Comparison of ENCODE assay signal across 28 cellular contexts in the genomic region with DNA sequence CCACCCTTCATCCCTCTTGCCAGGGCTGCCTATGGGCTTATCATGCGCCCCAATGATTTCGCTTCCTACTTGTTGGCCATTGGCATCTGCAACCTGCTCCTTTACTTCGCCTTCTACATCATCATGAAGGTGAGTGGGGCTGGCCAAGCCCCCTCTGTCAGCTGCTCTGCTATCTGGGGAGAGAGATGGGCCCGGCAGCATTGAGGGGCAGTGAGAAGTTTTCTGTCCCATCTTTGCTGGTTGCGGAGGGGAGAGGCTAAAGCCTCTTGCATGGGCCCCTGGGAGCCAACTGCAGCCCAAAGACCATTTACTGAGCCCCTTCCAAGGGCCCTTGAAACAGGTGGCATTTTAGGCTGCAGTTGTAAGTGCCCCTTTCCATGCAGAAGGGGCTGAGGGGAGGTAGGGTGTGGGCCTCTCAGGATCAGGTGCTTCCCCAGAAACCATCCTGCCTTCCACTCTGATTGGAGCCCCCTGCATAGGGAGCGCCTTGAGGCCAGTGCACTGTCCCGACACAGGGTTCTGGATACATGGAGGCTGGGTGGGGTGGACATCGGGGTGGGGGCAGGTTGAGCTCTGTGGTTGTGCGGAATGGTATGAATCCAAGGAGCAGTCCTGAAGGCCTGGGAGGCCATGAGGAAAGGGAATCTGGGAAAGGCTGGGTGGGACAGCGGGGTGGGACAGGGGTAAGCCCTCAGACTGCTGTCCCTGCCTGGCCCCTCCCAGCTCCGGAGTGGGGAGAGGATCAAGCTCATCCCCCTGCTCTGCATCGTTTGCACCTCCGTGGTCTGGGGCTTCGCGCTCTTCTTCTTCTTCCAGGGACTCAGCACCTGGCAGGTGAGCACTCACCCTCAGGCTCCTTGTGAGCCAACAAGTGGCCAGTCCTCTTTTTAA. TPM values are rescaled to one million over a fixed set of nuclear protein-coding genes. Genes with fewer than 3 reads are reported as not detected.
DNase-seq lines count a peak whose midpoint lies in the region; ATAC-seq and TF ChIP-seq lines count a peak whose summit lies in the region.
"Had no signal": no experiment of that assay in that cellular context is flagged by ENCODE, and none has a peak within 500 bp of the region (broad histone marks: within the 10 kb centered on the region; RNA-seq: fewer than 3 reads in every experiment).

No MANE protein-coding gene starts in this region.

- H3K27me3 ChIP-seq in CD8-positive, alpha-beta T cell (ENCODE audit: insufficient read depth, low read length): no peaks in the 10 kb centered on the region
- H3K27me3 ChIP-seq in ovary (no peaks in the 10 kb centered on the region), SK-N-SH (ENCODE audit: insufficient read depth) (no peaks in the 10 kb centered on the region)
- H3K27me3 ChIP-seq: adrenal gland, tibial nerve had no signal

- H3K27ac Mint-ChIP-seq in activated naive CD4-positive, alpha-beta T cell treated with anti-CD3 and anti-CD28 coated beads for 36 hours: peak overlapping the region; percentile 36
- peak overlapping the region; percentile 55 for H3K27ac Mint-ChIP-seq in CD8-positive, alpha-beta T cell
- H3K27ac Mint-ChIP-seq in activated naive CD4-positive, alpha-beta T cell treated with anti-CD3 and anti-CD28 coated beads, Interleukin-2, amount 50 U/mL, for 72 hours: peak overlapping the region; percentile 66 to 74
- H3K27ac Mint-ChIP-seq: activated CD4-positive, alpha-beta T cell treated with anti-CD3 and anti-CD28 coated beads, Interleukin-2, amount 10 ng/mL, durations not matched to agents 24 days and 14 days; activated T-helper 1 cell treated with anti-CD3 and anti-CD28 coated beads, Interleukin-12 subunit alpha, Interleukin-12 subunit beta, Interleukin-2, Interleukin-4 antibody, amounts not matched to agents 30 ng/mL and 10 ng/mL and 1 ng/mL, durations not matched to agents 14 hours and 24 hours and 36 hours; brain had no signal

- peaks cover 8% of the 10 kb centered on the region for H3K36me3 Mint-ChIP-seq in activated naive CD4-positive, alpha-beta T cell treated with anti-CD3 and anti-CD28 coated beads for 36 hours (ENCODE audit: low read depth)
- peaks cover 23% of the 10 kb centered on the region for H3K36me3 Mint-ChIP-seq in CD8-positive, alpha-beta T cell
- H3K36me3 Mint-ChIP-seq in activated naive CD4-positive, alpha-beta T cell treated with anti-CD3 and anti-CD28 coated beads, Interleukin-2, amount 50 U/mL, for 72 hours: no peaks in the 10 kb centered on the region
- H3K36me3 Mint-ChIP-seq: activated CD8-positive, alpha-beta memory T cell treated with anti-CD3 and anti-CD28 coated beads, Interleukin-2, amount 10 ng/mL, durations not matched to agents 7 days and 5 days; immature natural killer cell had no signal

- H3K27me3 Mint-ChIP-seq in activated naive CD4-positive, alpha-beta T cell treated with anti-CD3 and anti-CD28 coated beads for 36 hours (ENCODE audit: low read depth): no peaks in the 10 kb centered on the region
- H3K27me3 Mint-ChIP-seq in CD8-positive, alpha-beta T cell (ENCODE audit: low read depth): no peaks in the 10 kb centered on the region
- H3K27me3 Mint-ChIP-seq: activated CD4-positive, alpha-beta T cell treated with anti-CD3 and anti-CD28 coated beads, Interleukin-2, amount 10 ng/mL, durations not matched to agents 24 days and 14 days; activated CD8-positive, alpha-beta memory T cell treated with anti-CD3 and anti-CD28 coated beads, Interleukin-2, amount 10 ng/mL, durations not matched to agents 7 days and 5 days; brain had no signal

- TF ChIP-seq RAD21 in SK-N-SH (IDR thresholded peaks at IDR 0.05; ENCODE audit: low read length): no peak

- H3K9ac ChIP-seq in SK-N-SH: no peak overlapping the region

- no peak for DNase-seq in activated naive CD4-positive, alpha-beta T cell treated with anti-CD3 and anti-CD28 coated beads for 36 hours
- DNase-seq in activated naive CD4-positive, alpha-beta T cell (lab: John Stamatoyannopoulos, UW): no peak
- DNase-seq in CD8-positive, alpha-beta T cell: no peak
- no peak for DNase-seq in activated naive CD4-positive, alpha-beta T cell treated with anti-CD3 and anti-CD28 coated beads, Interleukin-2, amount 50 U/mL, for 72 hours (ENCODE audit: low spot score in 2 of 2)
- DNase-seq in ovary: peak in 3 of 5 donors; percentile 14 to 33 (median 23)
- no peak for DNase-seq in SK-N-SH
- no peak for DNase-seq in SHP77 treated with DMSO at 0.1 percent for 48 hours (lab: John Stamatoyannopoulos, UW)
- DNase-seq: activated CD4-positive, alpha-beta T cell treated with anti-CD3 and anti-CD28 coated beads, Interleukin-2, amount 10 ng/mL, durations not matched to agents 24 days and 14 days; activated CD8-positive, alpha-beta memory T cell treated with anti-CD3 and anti-CD28 coated beads, Interleukin-2, amount 10 ng/mL, durations not matched to agents 7 days and 5 days; cerebellar nuclear complex; GDM1; hippocampal formation; immature natural killer cell; NCI-H1436 treated with DMSO at 0.1 percent for 48 hours; NCI-H2107; NCI-H446 treated with DMSO at 0.1 percent for 48 hours; occipital lobe; OCI-M1; WERI-Rb-1 had no signal

- no peaks in the 10 kb centered on the region for H3K4me1 Mint-ChIP-seq in activated naive CD4-positive, alpha-beta T cell treated with anti-CD3 and anti-CD28 coated beads for 36 hours (ENCODE audit: low read depth)
- peaks cover 1% of the 10 kb centered on the region for H3K4me1 Mint-ChIP-seq in CD8-positive, alpha-beta T cell (ENCODE audit: low read depth)
- H3K4me1 Mint-ChIP-seq: activated CD8-positive, alpha-beta memory T cell treated with anti-CD3 and anti-CD28 coated beads, Interleukin-2, amount 10 ng/mL, durations not matched to agents 7 days and 5 days had no signal

- peaks cover 4% of the 10 kb centered on the region for H3K36me3 ChIP-seq in CD8-positive, alpha-beta T cell (ENCODE audit: insufficient read depth, low read length)
- H3K36me3 ChIP-seq in ovary (no peaks in the 10 kb centered on the region), SK-N-SH (replicated peaks in 1 of 2; ENCODE audit: control insufficient read depth in 1 of 2, insufficient read depth in 2 of 2, low read length in 1 of 2) (peaks cover 0 to 17% of the 10 kb centered on the region in 2 experiments)

- no peak for TF ChIP-seq POLR2A in ovary (IDR thresholded peaks at IDR 0.05)

- no peaks in the 10 kb centered on the region for H3K4me1 ChIP-seq in CD8-positive, alpha-beta T cell (ENCODE audit: insufficient read depth, low read length)
- peaks cover 10% of the 10 kb centered on the region for H3K4me1 ChIP-seq in ovary (ENCODE audit: insufficient read depth)
- H3K4me1 ChIP-seq in SK-N-SH (ENCODE audit: control insufficient read depth in 1 of 2, insufficient read depth in 2 of 2, low read depth in 1 of 2, low read length in 1 of 2): peaks cover 3 to 4% of the 10 kb centered on the region in 2 experiments; a peak in 3 of 4 replicates
- H3K4me1 ChIP-seq: adrenal gland had no signal

- H3K9me2 ChIP-seq in SK-N-SH: no peaks in the 10 kb centered on the region

- H4K20me1 ChIP-seq in SK-N-SH (ENCODE audit: insufficient read depth): no peaks in the 10 kb centered on the region

- no peaks in the 10 kb centered on the region for H3K9me3 Mint-ChIP-seq in activated naive CD4-positive, alpha-beta T cell treated with anti-CD3 and anti-CD28 coated beads for 36 hours
- no peaks in the 10 kb centered on the region for H3K9me3 Mint-ChIP-seq in CD8-positive, alpha-beta T cell
- H3K9me3 Mint-ChIP-seq in activated naive CD4-positive, alpha-beta T cell treated with anti-CD3 and anti-CD28 coated beads, Interleukin-2, amount 50 U/mL, for 72 hours: no peaks in the 10 kb centered on the region
- H3K9me3 Mint-ChIP-seq: activated CD4-positive, alpha-beta T cell treated with anti-CD3 and anti-CD28 coated beads, Interleukin-2, amount 10 ng/mL, durations not matched to agents 24 days and 14 days; activated T-helper 1 cell treated with anti-CD3 and anti-CD28 coated beads, Interleukin-12 subunit alpha, Interleukin-12 subunit beta, Interleukin-2, Interleukin-4 antibody, amounts not matched to agents 30 ng/mL and 10 ng/mL and 1 ng/mL, durations not matched to agents 14 hours and 24 hours and 36 hours; brain; immature natural killer cell had no signal

- H3K27ac ChIP-seq in CD8-positive, alpha-beta T cell (ENCODE audit: low read depth, low read length): no peak overlapping the region
- no peak overlapping the region for H3K27ac ChIP-seq in ovary
- H3K27ac ChIP-seq in SK-N-SH (ENCODE audit: low read depth in 2 of 2, low read length in 1 of 2): no peak overlapping the region
- H3K27ac ChIP-seq: adrenal gland, skin epidermis, tibial nerve, WERI-Rb-1 had no signal

- intact Hi-C loops in activated naive CD4-positive, alpha-beta T cell treated with anti-CD3 and anti-CD28 coated beads for 36 hours (cut with micrococcal nuclease): no loop called here
- intact Hi-C loops in CD8-positive, alpha-beta T cell (cut with DNase I, micrococcal nuclease): no loop called here
- intact Hi-C loops in ovary (cut with DNase I): no loop called here

- CTCF ChIA-PET in activated naive CD4-positive, alpha-beta T cell treated with anti-CD3 and anti-CD28 coated beads for 36 hours (lab: Charles Lee): interaction anchor here (1.1 kb wide), 2 partner anchors 13 to 34 kb away, joined by 3 to 4 read pairs; no protein-coding TSS in a partner anchor
- CTCF ChIA-PET in CD8-positive, alpha-beta T cell (lab: Charles Lee): no interaction called here
- CTCF ChIA-PET in SK-N-SH (lab: Yijun Ruan, JAX): interaction anchor here (0.8 kb wide), 1 partner anchor 33 kb away, joined by 3 read pairs; no protein-coding TSS in a partner anchor

- WGBS in ovary, 3 donors: 89 to 93% (median 93%) methylated on average over 15 of the region's 15 CpGs
- 93% methylated on average over 15 of the region's 15 CpGs for WGBS in SK-N-SH (ENCODE audit: low lambda C conversion rate)

- ATAC-seq in CD8-positive, alpha-beta T cell: no peak
- no peak for ATAC-seq in activated naive CD4-positive, alpha-beta T cell treated with anti-CD3 and anti-CD28 coated beads, Interleukin-2, amount 50 U/mL, for 72 hours
- no peak for ATAC-seq in GM19324 (IDR thresholded peaks at IDR 0.05; ENCODE audit: low FRiP score, unreplicated experiment)
- ATAC-seq: activated CD8-positive, alpha-beta memory T cell treated with anti-CD3 and anti-CD28 coated beads, Interleukin-2, amount 10 ng/mL, durations not matched to agents 7 days and 5 days; K562; left lobe of liver had no signal

- H2AFZ ChIP-seq in SK-N-SH (ENCODE audit: low read depth): no peak overlapping the region

- H3F3A ChIP-seq in SK-N-SH (replicated peaks; ENCODE audit: insufficient read depth): peaks cover 1% of the 10 kb centered on the region

- no peaks in the 10 kb centered on the region for H3K9me3 ChIP-seq in CD8-positive, alpha-beta T cell (ENCODE audit: low read length)
- H3K9me3 ChIP-seq in ovary (no peaks in the 10 kb centered on the region), SK-N-SH (no peaks in the 10 kb centered on the region)
- H3K9me3 ChIP-seq: adrenal gland, Caco-2, tibial nerve had no signal

- POLR2A ChIA-PET in CD8-positive, alpha-beta T cell (lab: Charles Lee): interaction anchor here (0.6 kb wide), 1 partner anchor 8 kb away, joined by 4 read pairs; no protein-coding TSS in a partner anchor
- POLR2A ChIA-PET in SK-N-SH (lab: Yijun Ruan, JAX): interaction anchor here (1.0 kb wide), 1 partner anchor 15 kb away, joined by 3 read pairs; a partner anchor contains a TSS

- H3K79me2 ChIP-seq in SK-N-SH (ENCODE audit: insufficient read depth): peaks cover 10% of the 10 kb centered on the region

- TF ChIP-seq CTCF in CD8-positive, alpha-beta T cell (IDR thresholded peaks at IDR 0.05): no peak
- TF ChIP-seq CTCF in ovary (IDR thresholded peaks at IDR 0.05) (no peak), SK-N-SH (IDR thresholded peaks at IDR 0.05) (no peak)

- no peak overlapping the region for H3K4me3 ChIP-seq in CD8-positive, alpha-beta T cell (ENCODE audit: low read depth, low read length)
- no peak overlapping the region for H3K4me3 ChIP-seq in ovary
- H3K4me3 ChIP-seq in SK-N-SH (ENCODE audit: low read depth in 2 of 2, low read length in 1 of 2): no peak overlapping the region
- H3K4me3 ChIP-seq: adrenal gland, K562, skin epidermis, tibial nerve had no signal

- H3K4me2 ChIP-seq in SK-N-SH: no peak overlapping the region

- H3K4me3 Mint-ChIP-seq in activated naive CD4-positive, alpha-beta T cell treated with anti-CD3 and anti-CD28 coated beads for 36 hours: no peak overlapping the region
- no peak overlapping the region for H3K4me3 Mint-ChIP-seq in CD8-positive, alpha-beta T cell
- H3K4me3 Mint-ChIP-seq: activated CD4-positive, alpha-beta T cell treated with anti-CD3 and anti-CD28 coated beads, Interleukin-2, amount 10 ng/mL, durations not matched to agents 24 days and 14 days; activated CD8-positive, alpha-beta memory T cell treated with anti-CD3 and anti-CD28 coated beads, Interleukin-2, amount 10 ng/mL, durations not matched to agents 7 days and 5 days; activated T-helper 1 cell treated with anti-CD3 and anti-CD28 coated beads, Interleukin-12 subunit alpha, Interleukin-12 subunit beta, Interleukin-2, Interleukin-4 antibody, amounts not matched to agents 30 ng/mL and 10 ng/mL and 1 ng/mL, durations not matched to agents 14 hours and 24 hours and 36 hours; brain; immature natural killer cell had no signal

- no peak for TF ChIP-seq EP300 in ovary (IDR thresholded peaks at IDR 0.05)
- no peak for TF ChIP-seq EP300 in SK-N-SH (IDR thresholded peaks at IDR 0.05; ENCODE audit: borderline replicate concordance in 1 of 2, low read depth in 1 of 2, low read length in 1 of 2)

RNA-seq across cellular contexts. Expression of a gene that starts 5.8 kb away (rescaled TPM):
- total RNA-seq in activated naive CD4-positive, alpha-beta T cell treated with anti-CD3 and anti-CD28 coated beads for 36 hours: 1 to 10 TPM; 2.1 to 2.2 TPM
- total RNA-seq in CD8-positive, alpha-beta T cell: 1 to 10 TPM; 9.4 to 9.8 TPM
- total RNA-seq in activated naive CD4-positive, alpha-beta T cell treated with anti-CD3 and anti-CD28 coated beads, Interleukin-2, amount 50 U/mL, for 72 hours: 1 to 10 TPM; 1.5 to 5.4 TPM
- 1,000 to 10,000 TPM in 3 of 7 donors, 100 to 1,000 TPM in 4; 491 to 2,646 (median 828) TPM for total RNA-seq in ovary
- polyA plus RNA-seq in ovary: 1,000 to 10,000 TPM; 1,650 to 3,307 TPM
- 519 and 811 TPM in 2 replicates for polyA plus RNA-seq in SK-N-SH (2012; rRNA removed)
- polyA plus RNA-seq in SK-N-SH (2012; cell fraction: cytosol; rRNA removed): 447 and 526 TPM in 2 replicates
- polyA plus RNA-seq in SK-N-SH (2012; cell fraction: nucleus; rRNA removed): 571 and 676 TPM in 2 replicates

RNA-seq across cellular contexts. Expression of a gene that starts 14.8 kb away (rescaled TPM):
- 10 to 100 TPM; 23.9 to 25.6 TPM for total RNA-seq in activated naive CD4-positive, alpha-beta T cell treated with anti-CD3 and anti-CD28 coated beads for 36 hours
- total RNA-seq in CD8-positive, alpha-beta T cell: 100 to 1,000 TPM; 133 to 134 TPM
- total RNA-seq in activated naive CD4-positive, alpha-beta T cell treated with anti-CD3 and anti-CD28 coated beads, Interleukin-2, amount 50 U/mL, for 72 hours: 10 to 100 TPM; 20.9 to 32.0 TPM
- total RNA-seq in ovary: 100 to 1,000 TPM in 1 of 7 donors, 10 to 100 TPM in 6; 36.5 to 141 (median 73.7) TPM
- 100 to 1,000 TPM in 1 of 2 donors, 10 to 100 TPM in 1; 59.2 to 106 TPM for polyA plus RNA-seq in ovary
- 17.3 and 17.5 TPM in 2 replicates for polyA plus RNA-seq in SK-N-SH (2012; rRNA removed)
- polyA plus RNA-seq in SK-N-SH (2012; cell fraction: cytosol; rRNA removed): 8.0 and 12.6 TPM in 2 replicates
- 39.5 and 52.3 TPM in 2 replicates for polyA plus RNA-seq in SK-N-SH (2012; cell fraction: nucleus; rRNA removed)

RNA-seq across cellular contexts. Expression of a gene that starts 38.5 kb away (rescaled TPM):
- total RNA-seq in activated naive CD4-positive, alpha-beta T cell treated with anti-CD3 and anti-CD28 coated beads for 36 hours: 10 to 100 TPM; 97.6 to 97.9 TPM
- 100 to 1,000 TPM; 208 to 218 TPM for total RNA-seq in CD8-positive, alpha-beta T cell
- total RNA-seq in activated naive CD4-positive, alpha-beta T cell treated with anti-CD3 and anti-CD28 coated beads, Interleukin-2, amount 50 U/mL, for 72 hours: 100 to 1,000 TPM; 126 to 201 TPM
- 10 to 100 TPM; 16.3 to 67.7 (median 32.2) TPM for total RNA-seq in ovary
- polyA plus RNA-seq in ovary (10 to 100 TPM; 14.5 to 15.7 TPM), SK-N-SH (2012; rRNA removed) (49.7 and 52.1 TPM in 2 replicates)
- polyA plus RNA-seq in SK-N-SH (2012; cell fraction: cytosol; rRNA removed): 22.8 and 36.1 TPM in 2 replicates
- 133 and 171 TPM in 2 replicates for polyA plus RNA-seq in SK-N-SH (2012; cell fraction: nucleus; rRNA removed)

RNA-seq across cellular contexts. Expression of a gene that starts 39.1 kb away (rescaled TPM):
- total RNA-seq in activated naive CD4-positive, alpha-beta T cell treated with anti-CD3 and anti-CD28 coated beads for 36 hours: 10 to 100 TPM; 14.0 to 14.4 TPM
- 10 to 100 TPM; 10.8 to 11.7 TPM for total RNA-seq in CD8-positive, alpha-beta T cell
- 10 to 100 TPM; 13.3 to 21.6 TPM for total RNA-seq in activated naive CD4-positive, alpha-beta T cell treated with anti-CD3 and anti-CD28 coated beads, Interleukin-2, amount 50 U/mL, for 72 hours
- 10 to 100 TPM in 6 of 7 donors, 1 to 10 TPM in 1; 9.7 to 40.9 (median 29.3) TPM for total RNA-seq in ovary
- 10 to 100 TPM; 12.8 to 22.7 TPM for polyA plus RNA-seq in ovary
- 11.9 and 15.4 TPM in 2 replicates for polyA plus RNA-seq in SK-N-SH (2012; rRNA removed)
- polyA plus RNA-seq in SK-N-SH (2012; cell fraction: cytosol; rRNA removed): 10.4 and 11.4 TPM in 2 replicates
- 25.9 and 36.4 TPM in 2 replicates for polyA plus RNA-seq in SK-N-SH (2012; cell fraction: nucleus; rRNA removed)

RNA-seq across cellular contexts. Expression of a gene that starts 49.3 kb away (rescaled TPM):
- total RNA-seq in activated naive CD4-positive, alpha-beta T cell treated with anti-CD3 and anti-CD28 coated beads for 36 hours: 10 to 100 TPM; 43.7 to 44.3 TPM
- total RNA-seq in CD8-positive, alpha-beta T cell: 10 to 100 TPM; 52.1 to 55.9 TPM
- 10 to 100 TPM; 63.4 to 64.5 TPM for total RNA-seq in activated naive CD4-positive, alpha-beta T cell treated with anti-CD3 and anti-CD28 coated beads, Interleukin-2, amount 50 U/mL, for 72 hours
- 10 to 100 TPM; 57.2 to 95.6 (median 83.3) TPM for total RNA-seq in ovary
- polyA plus RNA-seq in ovary: 10 to 100 TPM; 23.0 to 45.9 TPM
- polyA plus RNA-seq in SK-N-SH (2012; rRNA removed): 19.6 and 27.3 TPM in 2 replicates
- polyA plus RNA-seq in SK-N-SH (2012; cell fraction: cytosol; rRNA removed): 25.9 and 27.4 TPM in 2 replicates
- polyA plus RNA-seq in SK-N-SH (2012; cell fraction: nucleus; rRNA removed): 25.4 and 27.2 TPM in 2 replicates

Comparison
In these comparisons a context has a peak if more than half of its experiments do, and no peak if none do; other contexts are left out.
1. DNase-seq: peak in ovary (3 of 5); none in activated naive CD4-positive, alpha-beta T cell treated with anti-CD3 and anti-CD28 coated beads for 36 hours (single experiment), activated naive CD4-positive, alpha-beta T cell (0 of 4), CD8-positive, alpha-beta T cell (0 of 7), activated naive CD4-positive, alpha-beta T cell treated with anti-CD3 and anti-CD28 coated beads, Interleukin-2, amount 50 U/mL, for 72 hours (0 of 2), SK-N-SH (single experiment) and SHP77 treated with DMSO at 0.1 percent for 48 hours (single experiment).
2. RNA of a gene that starts 5.8 kb away (total RNA-seq): 491 to 2,646 TPM in ovary; 9.4 to 9.8 TPM in CD8-positive, alpha-beta T cell, 1.5 to 5.4 TPM in activated naive CD4-positive, alpha-beta T cell treated with anti-CD3 and anti-CD28 coated beads, Interleukin-2, amount 50 U/mL, for 72 hours and 2.1 to 2.2 TPM in activated naive CD4-positive, alpha-beta T cell treated with anti-CD3 and anti-CD28 coated beads for 36 hours; every median in the first group is over 10 times any median in the second.
3. Peak in every context shown above with its lines, with median percentiles within 50 percentile points of each other: H3K27ac Mint-ChIP-seq.